In the genomic region with DNA sequence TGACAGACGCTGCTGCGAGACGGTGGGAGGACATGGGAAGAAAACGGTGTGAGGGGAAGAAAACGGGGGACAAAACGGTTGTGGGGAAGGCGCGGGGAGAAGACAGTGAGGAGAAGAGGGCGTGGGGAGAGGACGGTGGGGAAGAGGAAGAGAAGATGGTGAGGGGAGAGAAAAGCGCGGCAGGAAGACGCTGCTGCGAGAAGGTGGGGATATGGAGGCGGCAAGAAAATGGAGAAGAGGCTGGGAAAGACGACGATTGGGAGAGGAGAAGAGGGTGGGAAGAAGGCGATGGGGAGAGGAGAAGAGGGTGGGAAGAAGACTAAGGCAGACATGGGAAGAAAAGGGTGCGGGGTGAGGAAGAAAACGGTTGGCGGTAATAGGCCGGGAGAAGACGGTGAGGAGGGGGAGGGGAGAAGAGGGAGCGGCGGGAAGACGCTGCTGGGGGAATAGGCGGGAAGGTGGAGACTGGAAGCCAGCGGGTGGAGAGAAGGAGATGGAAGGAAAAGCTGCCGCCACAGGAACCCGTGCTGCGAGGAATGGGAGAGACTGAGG, we compare ENCODE assay signal across 1 cellular context.
TF ChIP-seq lines count a peak whose summit lies in the region.

No MANE protein-coding gene starts in this region.

TF ChIP-seq in HEK293, 187 proteins besides CTCF, POLR2A, EP300 and RAD21:
- TF ChIP-seq, protein P1, sequence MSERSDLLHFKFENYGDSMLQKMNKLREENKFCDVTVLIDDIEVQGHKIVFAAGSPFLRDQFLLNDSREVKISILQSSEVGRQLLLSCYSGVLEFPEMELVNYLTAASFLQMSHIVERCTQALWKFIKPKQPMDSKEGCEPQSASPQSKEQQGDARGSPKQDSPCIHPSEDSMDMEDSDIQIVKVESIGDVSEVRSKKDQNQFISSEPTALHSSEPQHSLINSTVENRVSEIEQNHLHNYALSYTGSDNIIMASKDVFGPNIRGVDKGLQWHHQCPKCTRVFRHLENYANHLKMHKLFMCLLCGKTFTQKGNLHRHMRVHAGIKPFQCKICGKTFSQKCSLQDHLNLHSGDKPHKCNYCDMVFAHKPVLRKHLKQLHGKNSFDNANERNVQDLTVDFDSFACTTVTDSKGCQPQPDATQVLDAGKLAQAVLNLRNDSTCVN (tag by site-specific recombination; optimal IDR thresholded peaks at IDR 0.05), result peak; percentile 6
